Comparison of ENCODE assay signal across 31 cellular contexts in the genomic region with DNA sequence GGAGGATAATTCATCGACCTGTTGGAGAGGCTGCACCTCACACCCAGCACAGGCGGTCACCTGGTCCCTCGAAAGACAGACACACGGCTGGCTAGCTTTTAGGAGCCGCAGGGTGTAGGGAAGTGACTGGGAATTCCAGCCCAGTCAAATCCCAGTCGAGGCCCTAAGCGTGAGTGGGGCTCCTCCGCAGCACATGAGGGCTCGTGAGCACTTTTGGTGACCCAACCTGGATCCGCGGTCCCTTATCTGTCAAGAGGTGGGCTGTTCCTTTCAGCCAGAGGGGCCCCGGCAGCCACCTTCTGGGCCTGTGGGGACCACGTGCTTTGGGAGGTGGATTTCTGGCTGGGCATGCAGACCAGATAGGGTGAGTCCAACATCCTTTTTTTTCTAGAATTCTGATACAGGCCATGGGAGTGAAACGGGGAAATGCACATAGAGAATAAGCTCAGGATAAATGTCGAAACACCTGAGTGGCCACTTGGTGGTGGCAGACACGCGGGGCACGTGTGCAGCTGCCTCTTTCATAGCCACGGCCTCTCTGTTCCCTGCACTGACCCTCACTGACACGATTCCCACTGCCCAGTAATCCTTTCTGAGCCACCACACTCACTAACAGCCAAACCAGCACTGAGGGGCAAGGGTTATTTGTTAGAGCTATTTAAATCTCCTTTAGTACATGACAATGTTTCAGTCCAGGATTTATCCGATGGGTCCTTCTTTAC.
"Had no signal": no experiment of that assay in that cellular context is flagged by ENCODE, and none has a peak within 500 bp of the region (broad histone marks: within the 10 kb centered on the region; RNA-seq: fewer than 3 reads in every experiment).

No MANE protein-coding gene starts in this region.

- H3K36me3 Mint-ChIP-seq: memory B cell; mesothelial cell of epicardium; naive B cell; natural killer cell treated with Interleukin-12 subunit alpha and Interleukin-12 subunit beta and Interleukin-15 and Interleukin-18, amount 100 ng/mL, for 72 hours had no signal

- H3K27ac ChIP-seq: colonic mucosa, esophagus squamous epithelium, heart right ventricle, pancreas, suprapubic skin, transverse colon, upper lobe of right lung, uterus had no signal

- ATAC-seq: left lobe of liver; mucosa of descending colon; natural killer cell treated with Interleukin-12 subunit alpha and Interleukin-12 subunit beta and Interleukin-15 and Interleukin-18, amount 100 ng/mL, for 72 hours; pancreas; sciatic nerve; stimulated activated naive CD8-positive, alpha-beta T cell treated with anti-CD3 and anti-CD28 coated beads, Interleukin-15, amount 100 ng/mL, for 72 hours had no signal

- H3K4me3 Mint-ChIP-seq: dendritic cell treated with granulocyte-macrophage colony-stimulating factor and Interleukin-4, amounts not matched to agents 40 ng/mL and 50 ng/mL, for 4 days; memory B cell; mesothelial cell of epicardium; natural killer cell treated with Interleukin-12 subunit alpha and Interleukin-12 subunit beta and Interleukin-15 and Interleukin-18, amount 100 ng/mL, for 72 hours; stimulated activated naive CD8-positive, alpha-beta T cell treated with anti-CD3 and anti-CD28 coated beads, Interleukin-15, amount 100 ng/mL, for 72 hours had no signal

- H3K9me3 ChIP-seq: colonic mucosa, esophagus squamous epithelium, mucosa of descending colon, pancreas, suprapubic skin, transverse colon, upper lobe of right lung, uterus had no signal

- H3K4me2 ChIP-seq: smooth muscle cell had no signal

- H3K9me3 Mint-ChIP-seq: dendritic cell treated with granulocyte-macrophage colony-stimulating factor and Interleukin-4, amounts not matched to agents 40 ng/mL and 50 ng/mL, for 4 days; memory B cell; naive B cell; natural killer cell treated with Interleukin-12 subunit alpha and Interleukin-12 subunit beta and Interleukin-15 and Interleukin-18, amount 100 ng/mL, for 72 hours; stimulated activated naive CD8-positive, alpha-beta T cell treated with anti-CD3 and anti-CD28 coated beads, Interleukin-15, amount 100 ng/mL, for 72 hours had no signal

- H3K4me1 ChIP-seq: colonic mucosa, esophagus squamous epithelium, pancreas, suprapubic skin, transverse colon, upper lobe of right lung, uterus had no signal

- H3K36me3 ChIP-seq: colonic mucosa, esophagus squamous epithelium, heart right ventricle, pancreas, suprapubic skin, transverse colon, upper lobe of right lung, uterus had no signal

- H3K27me3 ChIP-seq: colonic mucosa, pancreas, transverse colon, uterus had no signal

- H3K4me1 Mint-ChIP-seq: memory B cell; mesothelial cell of epicardium; naive B cell; stimulated activated naive CD8-positive, alpha-beta T cell treated with anti-CD3 and anti-CD28 coated beads, Interleukin-15, amount 100 ng/mL, for 72 hours had no signal

- H3K4me3 ChIP-seq: colonic mucosa, esophagus squamous epithelium, heart right ventricle, lung, mucosa of descending colon, pancreas, smooth muscle cell, suprapubic skin, transverse colon, upper lobe of right lung, uterus had no signal

- H3K27ac Mint-ChIP-seq: dendritic cell treated with granulocyte-macrophage colony-stimulating factor and Interleukin-4, amounts not matched to agents 40 ng/mL and 50 ng/mL, for 4 days; memory B cell; mesothelial cell of epicardium; naive B cell; natural killer cell treated with Interleukin-12 subunit alpha and Interleukin-12 subunit beta and Interleukin-15 and Interleukin-18, amount 100 ng/mL, for 72 hours; progenitor cell of endocrine pancreas; stimulated activated naive CD8-positive, alpha-beta T cell treated with anti-CD3 and anti-CD28 coated beads, Interleukin-15, amount 100 ng/mL, for 72 hours had no signal

- DNase-seq: colonic mucosa; effector CD8-positive, alpha-beta T cell; esophagus squamous epithelium; foreskin melanocyte; glutamatergic neuron; heart right ventricle; hippocampal formation; kidney; mucosa of descending colon; naive B cell; occipital lobe; pancreas; stimulated activated CD4-positive, alpha-beta T cell treated with anti-CD3 and anti-CD28 coated beads, Interleukin-12 subunit alpha, Interleukin-12 subunit beta, amount 100 ng/mL, for 4 hours; stimulated activated CD4-positive, alpha-beta T cell treated with anti-CD3 and anti-CD28 coated beads, Interleukin-1b, Interleukin-23, amount 100 ng/mL, for 48 hours; stimulated activated CD4-positive, alpha-beta T cell treated with anti-CD3 and anti-CD28 coated beads, Interleukin-4, amount 100 ng/mL, for 1 hour; stimulated activated CD8-positive, alpha-beta memory T cell treated with anti-CD3 and anti-CD28 coated beads, Interleukin-4, amount 100 ng/mL, for 48 hours; stimulated activated naive CD4-positive, alpha-beta T cell; stimulated activated naive CD8-positive, alpha-beta T cell treated with anti-CD3 and anti-CD28 coated beads, Interleukin-15, amount 100 ng/mL, for 72 hours; transverse colon; upper lobe of right lung; uterus had no signal
